In the genomic region with DNA sequence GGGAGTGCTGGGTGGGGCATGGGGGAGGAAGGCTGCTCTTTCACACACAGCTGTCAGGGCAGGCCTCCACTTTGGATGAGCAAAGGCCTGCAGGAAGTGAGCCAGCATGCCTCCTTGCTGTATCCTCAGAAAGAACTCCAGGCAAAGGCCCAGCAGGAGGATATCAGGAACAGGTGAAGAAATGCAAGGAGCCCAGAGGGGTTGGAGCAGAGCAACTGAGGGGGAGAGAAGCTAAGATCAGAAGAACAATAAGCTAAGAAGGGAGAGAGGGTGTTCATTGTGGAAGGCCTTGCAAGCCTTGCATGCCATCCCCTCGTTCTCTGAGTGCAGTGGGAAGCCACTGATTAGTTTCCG, we compare ENCODE assay signal across 12 cellular contexts.
A peak's percentile ranks its signal among the peaks of the same experiment; 100 is the strongest.
DNase-seq lines count a peak whose midpoint lies in the region; ATAC-seq and TF ChIP-seq lines count a peak whose summit lies in the region.
"Had no signal": no experiment of that assay in that cellular context is flagged by ENCODE, and none has a peak within 500 bp of the region (broad histone marks: within the 10 kb centered on the region; RNA-seq: fewer than 3 reads in every experiment).

No MANE protein-coding gene starts in this region.

- peaks cover 0 to 51% of the 10 kb centered on the region in 2 donors for H3K4me1 ChIP-seq in right atrium auricular region
- peaks cover 3 to 47% (median 22%) of the 10 kb centered on the region in 6 donors for H3K4me1 ChIP-seq in spleen

- H3K4me3 ChIP-seq in right atrium auricular region (no peak overlapping the region), spleen (no peak overlapping the region)
- H3K4me3 ChIP-seq: BLaER1 treated with 17β-estradiol and CSF1 and Interleukin-3, amounts not matched to agents 10 nM and 100 nM; esophagus squamous epithelium had no signal

- TF ChIP-seq CTCF in right atrium auricular region (IDR thresholded peaks at IDR 0.05) (no peak), activated B cell treated with CpG ODN at 0.5 μM for 24 hours (IDR thresholded peaks at IDR 0.05) (no peak), spleen (IDR thresholded peaks at IDR 0.05 in 8 of 11, conservative IDR thresholded peaks at IDR 0.05 in 3 of 11) (no peak)

- H3K36me3 Mint-ChIP-seq in activated B cell treated with CpG ODN at 0.5 μM for 24 hours (ENCODE audit: low read depth) = peaks cover 34% of the 10 kb centered on the region

- ATAC-seq in Right ventricle myocardium superior (ENCODE audit: poor library complexity) (peak; percentile 36), activated B cell treated with CpG ODN at 0.5 μM for 24 hours (ENCODE audit: low read depth) (no peak), GM18505 (IDR thresholded peaks at IDR 0.05; ENCODE audit: unreplicated experiment) (no peak), GM18498 (IDR thresholded peaks at IDR 0.05; ENCODE audit: unreplicated experiment) (no peak)
- ATAC-seq: stimulated activated naive CD8-positive, alpha-beta T cell treated with anti-CD3 and anti-CD28 coated beads, Interleukin-15, amount 100 ng/mL, for 72 hours had no signal

- H3K4me1 Mint-ChIP-seq in activated B cell treated with CpG ODN at 0.5 μM for 24 hours = peaks cover 61% of the 10 kb centered on the region

- H3K27me3 ChIP-seq in right atrium auricular region (no peaks in the 10 kb centered on the region), spleen (replicated peaks in 1 of 7) (no peaks in the 10 kb centered on the region)
- H3K27me3 ChIP-seq: BLaER1 treated with 17β-estradiol and CSF1 and Interleukin-3, amounts not matched to agents 10 nM and 100 nM; esophagus squamous epithelium had no signal

- H3K36me3 ChIP-seq in right atrium auricular region (no peaks in the 10 kb centered on the region), spleen (no peaks in the 10 kb centered on the region)
- H3K36me3 ChIP-seq: esophagus squamous epithelium had no signal

- no peak for TF ChIP-seq POLR2A in GM18505 (IDR thresholded peaks at IDR 0.05; ENCODE audit: borderline replicate concordance, extremely low read depth, insufficient read depth, insufficient read length)
- TF ChIP-seq POLR2A in spleen (IDR thresholded peaks at IDR 0.05) = no peak

- DNase-seq in Right ventricle myocardium superior (no peak), right atrium auricular region (ENCODE audit: low spot score) (no peak), activated B cell treated with CpG ODN at 0.5 μM for 24 hours (no peak), iPS-NIHi7 (ENCODE audit: extremely low spot score) (peak; percentile 64), spleen (no peak), nucleus accumbens (lab: John Stamatoyannopoulos, UW) (no peak)
- DNase-seq: esophagus squamous epithelium; stimulated activated naive CD8-positive, alpha-beta T cell treated with anti-CD3 and anti-CD28 coated beads, Interleukin-15, amount 100 ng/mL, for 72 hours; T-helper 2 cell had no signal

- peak overlapping the region; percentile 37 for H3K27ac Mint-ChIP-seq in activated B cell treated with CpG ODN at 0.5 μM for 24 hours
- H3K27ac Mint-ChIP-seq: stimulated activated naive CD8-positive, alpha-beta T cell treated with anti-CD3 and anti-CD28 coated beads, Interleukin-15, amount 100 ng/mL, for 72 hours had no signal

- POLR2A ChIA-PET in activated B cell treated with CpG ODN at 0.5 μM for 24 hours (lab: Charles Lee) = interaction anchor here (0.6 to 1.5 kb wide), 3 partner anchors 10 to 38 kb away, joined by 3 to 4 read pairs (median 3); no protein-coding TSS in a partner anchor

- H3K9me3 Mint-ChIP-seq in activated B cell treated with CpG ODN at 0.5 μM for 24 hours = no peaks in the 10 kb centered on the region
- H3K9me3 Mint-ChIP-seq: stimulated activated naive CD8-positive, alpha-beta T cell treated with anti-CD3 and anti-CD28 coated beads, Interleukin-15, amount 100 ng/mL, for 72 hours had no signal

- 81 to 93% (median 87%) methylated on average over 2 of the region's 2 CpGs for WGBS in spleen, 5 donors

- H3K9me3 ChIP-seq in right atrium auricular region (no peaks in the 10 kb centered on the region), spleen (no peaks in the 10 kb centered on the region)
- H3K9me3 ChIP-seq: esophagus squamous epithelium had no signal

- no peaks in the 10 kb centered on the region for H3K27me3 Mint-ChIP-seq in activated B cell treated with CpG ODN at 0.5 μM for 24 hours
- H3K27me3 Mint-ChIP-seq: stimulated activated naive CD8-positive, alpha-beta T cell treated with anti-CD3 and anti-CD28 coated beads, Interleukin-15, amount 100 ng/mL, for 72 hours had no signal

- CTCF ChIA-PET in activated B cell treated with CpG ODN at 0.5 μM for 24 hours (lab: Charles Lee) = no interaction called here

- intact Hi-C loops in Right ventricle myocardium superior (cut with DNase I) = no loop called here
- intact Hi-C loops in activated B cell treated with CpG ODN at 0.5 μM for 24 hours (cut with micrococcal nuclease) = no loop called here
- intact Hi-C loops in spleen (cut with DNase I; ENCODE audit: low total_unique reads) = no loop called here

- H3K4me3 Mint-ChIP-seq in activated B cell treated with CpG ODN at 0.5 μM for 24 hours = no peak overlapping the region
- H3K4me3 Mint-ChIP-seq: stimulated activated naive CD8-positive, alpha-beta T cell treated with anti-CD3 and anti-CD28 coated beads, Interleukin-15, amount 100 ng/mL, for 72 hours had no signal

- H3K27ac ChIP-seq in right atrium auricular region = peak overlapping the region in 1 of 2 donors; percentile 69
- H3K27ac ChIP-seq in spleen = peak overlapping the region in 1 of 8 donors; percentile 0
- H3K27ac ChIP-seq: BLaER1 treated with 17β-estradiol and CSF1 and Interleukin-3, amounts not matched to agents 10 nM and 100 nM; esophagus squamous epithelium had no signal
